In the genomic region with DNA sequence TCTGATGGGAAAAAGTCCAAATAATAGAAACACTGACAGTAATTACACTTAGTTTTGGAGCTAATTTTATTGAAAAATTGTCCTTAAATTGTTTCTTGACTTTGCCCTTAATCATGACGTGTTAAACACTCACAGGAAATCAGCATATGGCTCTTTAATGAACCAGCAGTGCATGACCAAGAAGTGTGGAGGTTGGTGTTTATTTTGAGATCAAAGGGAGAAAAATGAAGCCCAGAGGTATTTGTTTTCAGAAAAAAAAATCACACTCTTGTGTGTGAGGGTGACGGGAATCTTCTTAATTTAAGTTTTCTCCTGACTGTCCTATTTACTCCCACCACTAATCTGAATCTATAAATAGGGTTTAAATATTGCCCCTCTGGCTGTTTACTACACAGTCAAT, we compare ENCODE assay signal across 9 cellular contexts. TPM values are rescaled to one million over a fixed set of nuclear protein-coding genes. Genes with fewer than 3 reads are reported as not detected.
DNase-seq lines count a peak whose midpoint lies in the region; ATAC-seq, FAIRE-seq and TF ChIP-seq lines count a peak whose summit lies in the region.
"Had no signal": no experiment of that assay in that cellular context is flagged by ENCODE, and none has a peak within 500 bp of the region (broad histone marks: within the 10 kb centered on the region; RNA-seq: fewer than 3 reads in every experiment).

No MANE protein-coding gene starts in this region.

- no peaks in the 10 kb centered on the region for H3K27me3 ChIP-seq in PC-9 (ENCODE audit: insufficient read depth, low read depth)
- no peaks in the 10 kb centered on the region for H3K27me3 ChIP-seq in muscle layer of duodenum (ENCODE audit: low read depth, low read length)

- H3K4me1 ChIP-seq in PC-9 (replicated peaks; ENCODE audit: insufficient read depth), result no peaks in the 10 kb centered on the region
- H3K4me1 ChIP-seq in muscle layer of duodenum (ENCODE audit: control insufficient read depth in 1 of 2, insufficient read depth in 2 of 2, low read length in 2 of 2), result no peaks in the 10 kb centered on the region

- BruUV-seq in PC-9 (replicated peaks; lab: Mats Ljungman, UMichigan), result no TSS peak

- no peaks in the 10 kb centered on the region for H4K20me1 ChIP-seq in PC-9 (ENCODE audit: insufficient read depth)

- no peaks in the 10 kb centered on the region; the same call in 1 of the 2 replicates for H3K9me3 ChIP-seq in PC-9 (ENCODE audit: insufficient read depth, low read depth)
- H3K9me3 ChIP-seq in muscle layer of duodenum (ENCODE audit: control insufficient read depth in 1 of 2, low read length in 2 of 2), result no peaks in the 10 kb centered on the region

- CTCF ChIA-PET in PC-9 (lab: Charles Lee), result interaction anchor here (0.8 to 1.3 kb wide), 4 partner anchors 93 to 647 kb away, joined by 3 to 6 read pairs (median 4); no protein-coding TSS in a partner anchor

- no peak overlapping the region for H3K27ac ChIP-seq in PC-9
- H3K27ac ChIP-seq in muscle layer of duodenum (ENCODE audit: low read length), result peak overlapping the region; percentile 59

- H3K4me3 ChIP-seq in PC-9 (peak overlapping the region; percentile 51; the same call in 1 of the 2 replicates), muscle layer of duodenum (ENCODE audit: low read depth in 1 of 2, low read length in 2 of 2) (peak overlapping the region; percentile 59 to 85), foreskin fibroblast (ENCODE audit: low read depth in 1 of 2, low read length in 2 of 2) (no peak overlapping the region)

- H3K36me3 ChIP-seq in PC-9 (ENCODE audit: low read depth) (no peaks in the 10 kb centered on the region), muscle layer of duodenum (ENCODE audit: control insufficient read depth in 1 of 2, insufficient read depth in 2 of 2, low read length in 2 of 2) (no peaks in the 10 kb centered on the region)

- POLR2A ChIA-PET in PC-9 (lab: Charles Lee; ENCODE audit: unreplicated experiment), result interaction anchor here (0.6 kb wide), 1 partner anchor 182 kb away, joined by 5 read pairs; no protein-coding TSS in a partner anchor

- intact Hi-C loops in PC-9 (cut with micrococcal nuclease; ENCODE audit: unreplicated experiment), result loop anchor here (1.0 to 5.0 kb wide), 6 partner anchors 169 to 648 kb away; partner anchors contain the start of gene IGF1R

- peak; percentile 13 for ATAC-seq in GM21423 (IDR thresholded peaks at IDR 0.05; ENCODE audit: unreplicated experiment)

- TF ChIP-seq POLR2A in H54 (IDR thresholded peaks at IDR 0.05; ENCODE audit: low read depth, low read length), result no peak

- no peak overlapping the region for H2AFZ ChIP-seq in PC-9

- no peak for FAIRE-seq in H54 (lab: Jason Lieb, UNC)

- H3K4me2 ChIP-seq in PC-9, result peak overlapping the region; percentile 84

- no peaks in the 10 kb centered on the region for H3K9me2 ChIP-seq in PC-9 (ENCODE audit: insufficient read depth)

- H3F3A ChIP-seq in PC-9 (ENCODE audit: insufficient read depth, low read depth), result no peaks in the 10 kb centered on the region

- H3K79me2 ChIP-seq in PC-9 (ENCODE audit: low read depth), result no peaks in the 10 kb centered on the region

- peak; percentile 67 for DNase-seq in DMS53 (lab: John Stamatoyannopoulos, UW)
- DNase-seq in PC-9, result no peak
- no peak for DNase-seq in H54 (ENCODE audit: insufficient read length, low spot score)
- no peak for DNase-seq in foreskin fibroblast
- no peak for DNase-seq in MV-4-11 (lab: John Stamatoyannopoulos, UW)
- no peak for DNase-seq in kidney glomerular epithelial cell (lab: John Stamatoyannopoulos, UW)

- TF ChIP-seq CTCF in PC-9 (conservative IDR thresholded peaks at IDR 0.05), result no peak
- TF ChIP-seq CTCF in foreskin fibroblast (IDR thresholded peaks at IDR 0.05; ENCODE audit: low read depth, low read length), result no peak

RNA-seq across cellular contexts. Expression of gene SYNM, which starts 28.8 kb away (rescaled TPM):
- total RNA-seq in PC-9 (2021), result 2.2 and 2.4 TPM in 2 replicates
- total RNA-seq: HT-29 had no signal

Comparison
In these comparisons a context has a peak if more than half of its experiments do, and no peak if none do; other contexts are left out.
1. H3K4me3 ChIP-seq: peak in PC-9 (single experiment) and muscle layer of duodenum (2 of 2); none in foreskin fibroblast (0 of 2).